ENCODE assay signal across 22 cellular contexts in genomic region chr6:15324427-15324985, GRCh38.
A peak's percentile ranks its signal among the peaks of the same experiment; 100 is the strongest.
DNase-seq lines count a peak whose midpoint lies in the region; ATAC-seq and TF ChIP-seq lines count a peak whose summit lies in the region.
"Had no signal": no experiment of that assay in that cellular context is flagged by ENCODE, and none has a peak within 500 bp of the region (broad histone marks: within the 10 kb centered on the region; RNA-seq: fewer than 3 reads in every experiment).

No MANE protein-coding gene starts in this region.

- H3K27me3 ChIP-seq in liver (ENCODE audit: control insufficient read depth in 4 of 4, insufficient read depth in 4 of 4, low read length in 3 of 4): no peaks in the 10 kb centered on the region

- H3K4me3 Mint-ChIP-seq in natural killer cell (no peak overlapping the region), WTC11 (no peak overlapping the region)
- no peak overlapping the region for H3K4me3 Mint-ChIP-seq in natural killer cell treated with Interleukin-12 subunit alpha and Interleukin-12 subunit beta and Interleukin-15 and Interleukin-18, amount 100 ng/mL, for 72 hours
- H3K4me3 Mint-ChIP-seq in stimulated activated naive B cell treated with anti-CD40 and anti-IgM and Interleukin-4, amounts not matched to agents 10 μg/mL and 1 μg/mL and 100 μg/mL, for 72 hours: no peak overlapping the region
- H3K4me3 Mint-ChIP-seq: CD8-positive, alpha-beta T cell had no signal

- H3K4me1 ChIP-seq in liver (ENCODE audit: control insufficient read depth in 4 of 4, insufficient read depth in 4 of 4, low read length in 3 of 4): peaks cover 0 to 6% (median under 1%) of the 10 kb centered on the region in 4 donors

- H3K27me3 Mint-ChIP-seq in natural killer cell (ENCODE audit: low read depth in 2 of 2): no peaks in the 10 kb centered on the region
- H3K27me3 Mint-ChIP-seq in natural killer cell treated with Interleukin-12 subunit alpha and Interleukin-12 subunit beta and Interleukin-15 and Interleukin-18, amount 100 ng/mL, for 72 hours: no peaks in the 10 kb centered on the region
- no peaks in the 10 kb centered on the region for H3K27me3 Mint-ChIP-seq in WTC11 (ENCODE audit: low read depth)
- no peaks in the 10 kb centered on the region for H3K27me3 Mint-ChIP-seq in stimulated activated naive B cell treated with anti-CD40 and anti-IgM and Interleukin-4, amounts not matched to agents 10 μg/mL and 1 μg/mL and 100 μg/mL, for 72 hours

- peaks cover 0 to 2% (median 0%) of the 10 kb centered on the region in 4 donors for H3K36me3 ChIP-seq in liver (ENCODE audit: control insufficient read depth in 4 of 4, insufficient read depth in 3 of 4, low read depth in 1 of 4, low read length in 3 of 4)

- CTCF ChIA-PET in WTC11 (lab: Charles Lee): interaction anchor here (0.5 to 0.8 kb wide), 2 partner anchors 52 to 196 kb away, joined by 3 read pairs; no protein-coding TSS in a partner anchor

- H3K4me1 Mint-ChIP-seq in natural killer cell (peaks cover 83 to 84% of the 10 kb centered on the region in 2 donors), WTC11 (peaks cover 88% of the 10 kb centered on the region)
- peaks cover 74 to 84% of the 10 kb centered on the region in 2 donors for H3K4me1 Mint-ChIP-seq in natural killer cell treated with Interleukin-12 subunit alpha and Interleukin-12 subunit beta and Interleukin-15 and Interleukin-18, amount 100 ng/mL, for 72 hours (ENCODE audit: low read depth in 2 of 2)
- peaks cover 71 to 90% of the 10 kb centered on the region in 2 donors for H3K4me1 Mint-ChIP-seq in stimulated activated naive B cell treated with anti-CD40 and anti-IgM and Interleukin-4, amounts not matched to agents 10 μg/mL and 1 μg/mL and 100 μg/mL, for 72 hours

- H3K4me3 ChIP-seq in liver (ENCODE audit: low read depth in 1 of 3, low read length in 3 of 3): no peak overlapping the region
- H3K4me3 ChIP-seq: SK-N-MC had no signal

- H3K9ac ChIP-seq in liver (ENCODE audit: low read depth in 1 of 2, low read length in 2 of 2): no peak overlapping the region

- TF ChIP-seq CTCF in natural killer cell (IDR thresholded peaks at IDR 0.05): no peak
- no peak for TF ChIP-seq CTCF in WTC11 (IDR thresholded peaks at IDR 0.05)
- TF ChIP-seq CTCF in liver (IDR thresholded peaks at IDR 0.05; ENCODE audit: low read depth, low read length, missing input control): no peak

- intact Hi-C loops in natural killer cell (cut with micrococcal nuclease): loop anchor here (10.0 kb wide), 1 partner anchor 300 kb away; no protein-coding TSS in a partner anchor

- ATAC-seq in natural killer cell: no peak
- no peak for ATAC-seq in natural killer cell treated with Interleukin-12 subunit alpha and Interleukin-12 subunit beta and Interleukin-15 and Interleukin-18, amount 100 ng/mL, for 72 hours
- no peak for ATAC-seq in WTC11
- no peak for ATAC-seq in stimulated activated naive B cell treated with anti-CD40 and anti-IgM and Interleukin-4, amounts not matched to agents 10 μg/mL and 1 μg/mL and 100 μg/mL, for 72 hours (replicated peaks)
- no peak for ATAC-seq in HG02623 (IDR thresholded peaks at IDR 0.05; ENCODE audit: unreplicated experiment)
- no peak for ATAC-seq in GM19395 (IDR thresholded peaks at IDR 0.05; ENCODE audit: unreplicated experiment)
- ATAC-seq: CD8-positive, alpha-beta T cell had no signal

- DNase-seq in natural killer cell (no peak), WTC11 (ENCODE audit: low spot score) (no peak), dedifferentiated amniotic fluid mesenchymal stem cell (ENCODE audit: extremely low spot score) (no peak)
- no peak for DNase-seq in natural killer cell treated with Interleukin-12 subunit alpha and Interleukin-12 subunit beta and Interleukin-15 and Interleukin-18, amount 100 ng/mL, for 72 hours (ENCODE audit: low spot score)
- no peak for DNase-seq in stimulated activated naive B cell treated with anti-CD40 and anti-IgM and Interleukin-4, amounts not matched to agents 10 μg/mL and 1 μg/mL and 100 μg/mL, for 72 hours
- DNase-seq: Calu3; CD8-positive, alpha-beta T cell; DMS79; MM.1S; NCI-H1092 treated with DMSO at 0.1 percent for 48 hours; NCI-H146; NCI-H2081; NCI-H2171 treated with DMSO at 0.1 percent for 48 hours; NCI-H446 treated with DMSO at 0.1 percent for 48 hours; NCI-H748 treated with DMSO at 0.1 percent for 48 hours; NK-92 treated with Interleukin-12 subunit alpha and Interleukin-12 subunit beta, amount 100 ng/mL, for 24 hours; OCI-M1; Right ventricle myocardium superior had no signal

- no peaks in the 10 kb centered on the region for H3K9me3 ChIP-seq in liver (ENCODE audit: control insufficient read depth in 4 of 4, low read length in 3 of 4)

- H3K27ac ChIP-seq in liver (ENCODE audit: low read depth in 1 of 2, low read length in 2 of 2): no peak overlapping the region

- H3K27ac Mint-ChIP-seq in natural killer cell (peak overlapping the region; percentile 38 to 85), WTC11 (peak overlapping the region; percentile 14; the same call in 1 of the 2 replicates)
- H3K27ac Mint-ChIP-seq in natural killer cell treated with Interleukin-12 subunit alpha and Interleukin-12 subunit beta and Interleukin-15 and Interleukin-18, amount 100 ng/mL, for 72 hours: peak overlapping the region in 1 of 2 donors; percentile 68
- peak overlapping the region; percentile 14 for H3K27ac Mint-ChIP-seq in stimulated activated naive B cell treated with anti-CD40 and anti-IgM and Interleukin-4, amounts not matched to agents 10 μg/mL and 1 μg/mL and 100 μg/mL, for 72 hours
- H3K27ac Mint-ChIP-seq: CD8-positive, alpha-beta T cell had no signal

- WGBS in liver: 67% methylated on average over 8 of the region's 8 CpGs

- no peaks in the 10 kb centered on the region for H3K36me3 Mint-ChIP-seq in natural killer cell
- no peaks in the 10 kb centered on the region for H3K36me3 Mint-ChIP-seq in natural killer cell treated with Interleukin-12 subunit alpha and Interleukin-12 subunit beta and Interleukin-15 and Interleukin-18, amount 100 ng/mL, for 72 hours
- peaks cover 8% of the 10 kb centered on the region for H3K36me3 Mint-ChIP-seq in WTC11
- H3K36me3 Mint-ChIP-seq in stimulated activated naive B cell treated with anti-CD40 and anti-IgM and Interleukin-4, amounts not matched to agents 10 μg/mL and 1 μg/mL and 100 μg/mL, for 72 hours: peaks cover 6 to 19% of the 10 kb centered on the region in 2 donors
- H3K36me3 Mint-ChIP-seq: CD8-positive, alpha-beta T cell had no signal

- no peak for TF ChIP-seq RAD21 in liver (IDR thresholded peaks at IDR 0.05)

- H3K9me3 Mint-ChIP-seq in natural killer cell: no peaks in the 10 kb centered on the region
- no peaks in the 10 kb centered on the region for H3K9me3 Mint-ChIP-seq in natural killer cell treated with Interleukin-12 subunit alpha and Interleukin-12 subunit beta and Interleukin-15 and Interleukin-18, amount 100 ng/mL, for 72 hours
- no peaks in the 10 kb centered on the region for H3K9me3 Mint-ChIP-seq in WTC11
- H3K9me3 Mint-ChIP-seq in stimulated activated naive B cell treated with anti-CD40 and anti-IgM and Interleukin-4, amounts not matched to agents 10 μg/mL and 1 μg/mL and 100 μg/mL, for 72 hours: no peaks in the 10 kb centered on the region
- H3K9me3 Mint-ChIP-seq: CD8-positive, alpha-beta T cell had no signal

- POLR2A ChIA-PET in WTC11 (lab: Charles Lee): no interaction called here

TF ChIP-seq in WTC11, 78 proteins besides CTCF, POLR2A, EP300 and RAD21 (continues in another document):
- TF ChIP-seq HMGA2 (CRISPR knock-in tag; IDR thresholded peaks at IDR 0.05): no peak
- TF ChIP-seq, protein P1, sequence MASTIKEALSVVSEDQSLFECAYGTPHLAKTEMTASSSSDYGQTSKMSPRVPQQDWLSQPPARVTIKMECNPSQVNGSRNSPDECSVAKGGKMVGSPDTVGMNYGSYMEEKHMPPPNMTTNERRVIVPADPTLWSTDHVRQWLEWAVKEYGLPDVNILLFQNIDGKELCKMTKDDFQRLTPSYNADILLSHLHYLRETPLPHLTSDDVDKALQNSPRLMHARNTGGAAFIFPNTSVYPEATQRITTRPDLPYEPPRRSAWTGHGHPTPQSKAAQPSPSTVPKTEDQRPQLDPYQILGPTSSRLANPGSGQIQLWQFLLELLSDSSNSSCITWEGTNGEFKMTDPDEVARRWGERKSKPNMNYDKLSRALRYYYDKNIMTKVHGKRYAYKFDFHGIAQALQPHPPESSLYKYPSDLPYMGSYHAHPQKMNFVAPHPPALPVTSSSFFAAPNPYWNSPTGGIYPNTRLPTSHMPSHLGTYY (CRISPR knock-in tag; IDR thresholded peaks at IDR 0.05): no peak
- TF ChIP-seq E2F4 (CRISPR knock-in tag; IDR thresholded peaks at IDR 0.05; ENCODE audit: borderline replicate concordance, low read depth): no peak

TF ChIP-seq in liver, 16 proteins besides CTCF, POLR2A, EP300 and RAD21 (continues in another document):
- no peak for TF ChIP-seq RXRA (IDR thresholded peaks at IDR 0.05)
- TF ChIP-seq, protein P2, sequence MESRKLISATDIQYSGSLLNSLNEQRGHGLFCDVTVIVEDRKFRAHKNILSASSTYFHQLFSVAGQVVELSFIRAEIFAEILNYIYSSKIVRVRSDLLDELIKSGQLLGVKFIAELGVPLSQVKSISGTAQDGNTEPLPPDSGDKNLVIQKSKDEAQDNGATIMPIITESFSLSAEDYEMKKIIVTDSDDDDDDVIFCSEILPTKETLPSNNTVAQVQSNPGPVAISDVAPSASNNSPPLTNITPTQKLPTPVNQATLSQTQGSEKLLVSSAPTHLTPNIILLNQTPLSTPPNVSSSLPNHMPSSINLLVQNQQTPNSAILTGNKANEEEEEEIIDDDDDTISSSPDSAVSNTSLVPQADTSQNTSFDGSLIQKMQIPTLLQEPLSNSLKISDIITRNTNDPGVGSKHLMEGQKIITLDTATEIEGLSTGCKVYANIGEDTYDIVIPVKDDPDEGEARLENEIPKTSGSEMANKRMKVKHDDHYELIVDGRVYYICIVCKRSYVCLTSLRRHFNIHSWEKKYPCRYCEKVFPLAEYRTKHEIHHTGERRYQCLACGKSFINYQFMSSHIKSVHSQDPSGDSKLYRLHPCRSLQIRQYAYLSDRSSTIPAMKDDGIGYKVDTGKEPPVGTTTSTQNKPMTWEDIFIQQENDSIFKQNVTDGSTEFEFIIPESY (IDR thresholded peaks at IDR 0.05): no peak
- TF ChIP-seq SP1 (IDR thresholded peaks at IDR 0.05): no peak
- TF ChIP-seq HNF4A (conservative IDR thresholded peaks at IDR 0.05): peak; percentile 33 to 49
- TF ChIP-seq TAF1 (conservative IDR thresholded peaks at IDR 0.05): no peak
- no peak for TF ChIP-seq MAX (IDR thresholded peaks at IDR 0.05)
- no peak for TF ChIP-seq EGR1 (IDR thresholded peaks at IDR 0.05; ENCODE audit: low read depth in 2 of 2)
